Comparison of ENCODE assay signal across 8 cellular contexts in the genomic region with DNA sequence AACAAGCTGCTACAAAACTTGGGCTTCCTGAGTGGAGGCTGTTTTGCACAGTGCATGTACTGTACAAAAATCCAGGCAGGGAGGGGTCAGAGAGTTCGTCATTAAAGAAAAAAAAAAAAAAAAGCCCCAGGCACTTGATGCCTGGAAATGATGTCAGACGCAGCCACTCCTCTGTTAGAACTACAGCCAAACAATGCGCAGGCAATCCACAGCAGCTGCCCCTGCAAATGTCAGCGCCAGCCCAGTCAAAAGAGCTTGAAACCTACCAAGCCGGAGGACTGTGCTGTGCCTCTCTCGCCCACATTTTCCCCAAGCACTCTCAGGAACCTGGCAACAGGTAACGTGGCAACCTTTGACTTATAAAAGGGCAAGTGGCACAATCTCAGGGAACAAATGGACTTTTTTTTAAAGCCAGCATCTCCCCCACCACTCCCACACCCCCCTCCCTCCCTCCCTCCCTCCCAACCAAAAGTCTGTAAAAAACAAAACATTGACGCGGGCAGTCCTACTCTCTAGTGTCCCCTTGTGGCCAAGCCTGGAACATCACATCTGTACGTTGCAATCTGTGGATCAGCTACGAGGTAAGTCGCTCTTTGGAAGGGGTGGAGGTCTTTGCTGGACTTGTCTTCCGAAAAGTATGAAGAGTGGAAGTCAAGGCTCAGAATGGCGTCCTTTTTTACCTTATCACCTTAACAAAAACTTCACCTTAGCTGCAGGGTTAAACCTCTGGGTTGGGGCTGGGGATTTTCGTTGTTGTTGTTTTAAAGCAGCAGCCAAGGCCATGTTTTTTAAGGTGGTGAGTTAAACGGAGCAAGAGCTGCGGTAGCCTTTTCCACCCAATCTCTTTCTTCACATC.
DNase-seq lines count a peak whose midpoint lies in the region; ATAC-seq and TF ChIP-seq lines count a peak whose summit lies in the region.

No MANE protein-coding gene starts in this region.

- no peaks in the 10 kb centered on the region for H3K9me3 Mint-ChIP-seq in CD8-positive, alpha-beta T cell
- H3K9me3 Mint-ChIP-seq in activated CD4-positive, alpha-beta memory T cell treated with anti-CD3 and anti-CD28 coated beads for 36 hours, result no peaks in the 10 kb centered on the region

- peak; percentile 81 for ATAC-seq in CD8-positive, alpha-beta T cell
- ATAC-seq in GM19397 (IDR thresholded peaks at IDR 0.05; ENCODE audit: unreplicated experiment) (peak; percentile 73), HG03571 (IDR thresholded peaks at IDR 0.05; ENCODE audit: unreplicated experiment) (peak; percentile 38), lower lobe of right lung (peak; percentile 86 to 94)

- CTCF ChIA-PET in CD8-positive, alpha-beta T cell (lab: Charles Lee), result interaction anchor here (0.6 to 4.9 kb wide), 31 partner anchors 9 to 347 kb away, joined by 3 to 60 read pairs (median 4); partner anchors contain the start of gene TGIF1
- CTCF ChIA-PET in activated CD4-positive, alpha-beta memory T cell treated with anti-CD3 and anti-CD28 coated beads for 36 hours (lab: Charles Lee), result interaction anchor here (0.7 to 6.7 kb wide), 35 partner anchors 9 to 626 kb away, joined by 3 to 112 read pairs (median 5); no protein-coding TSS in a partner anchor

- peak; percentile 80 for TF ChIP-seq CTCF in CD8-positive, alpha-beta T cell (IDR thresholded peaks at IDR 0.05)
- TF ChIP-seq CTCF in lower lobe of right lung (IDR thresholded peaks at IDR 0.05), result peak; percentile 79

- H3K9me3 ChIP-seq in CD8-positive, alpha-beta T cell (ENCODE audit: low read length), result no peaks in the 10 kb centered on the region
- no peaks in the 10 kb centered on the region for H3K9me3 ChIP-seq in lower lobe of right lung

- H3K4me3 Mint-ChIP-seq in CD8-positive, alpha-beta T cell, result peak overlapping the region; percentile 91
- peak overlapping the region; percentile 93 for H3K4me3 Mint-ChIP-seq in activated CD4-positive, alpha-beta memory T cell treated with anti-CD3 and anti-CD28 coated beads for 36 hours

- peaks cover 14% of the 10 kb centered on the region for H3K36me3 Mint-ChIP-seq in CD8-positive, alpha-beta T cell
- H3K36me3 Mint-ChIP-seq in activated CD4-positive, alpha-beta memory T cell treated with anti-CD3 and anti-CD28 coated beads for 36 hours, result peaks cover 16% of the 10 kb centered on the region

- intact Hi-C loops in CD8-positive, alpha-beta T cell (cut with DNase I, micrococcal nuclease), result loop anchor here (1.0 to 10.0 kb wide), 14 partner anchors 10 to 939 kb away; partner anchors contain the start of genes MYL12B (in 1 of the 2) and SMCHD1 (in 1 of the 2)
- intact Hi-C loops in activated CD4-positive, alpha-beta memory T cell treated with anti-CD3 and anti-CD28 coated beads for 36 hours (cut with micrococcal nuclease), result loop anchor here (1.0 to 10.0 kb wide), 12 partner anchors 8 to 939 kb away; partner anchors contain the start of gene SMCHD1
- intact Hi-C loops in lower lobe of right lung (cut with DNase I), result loop anchor here (10.0 kb wide), 1 partner anchor 61 kb away; no protein-coding TSS in a partner anchor

- H3K27ac ChIP-seq in CD8-positive, alpha-beta T cell (ENCODE audit: low read depth, low read length), result peak overlapping the region; percentile 99
- H3K27ac ChIP-seq in lower lobe of right lung, result peak overlapping the region; percentile 96

- H3K4me1 Mint-ChIP-seq in CD8-positive, alpha-beta T cell (ENCODE audit: low read depth), result peaks cover 50% of the 10 kb centered on the region
- H3K4me1 Mint-ChIP-seq in activated CD4-positive, alpha-beta memory T cell treated with anti-CD3 and anti-CD28 coated beads for 36 hours (ENCODE audit: low read depth), result peaks cover 52% of the 10 kb centered on the region

- peak overlapping the region; percentile 67 for H3K4me3 ChIP-seq in CD8-positive, alpha-beta T cell (ENCODE audit: low read depth, low read length)
- peak overlapping the region; percentile 57 for H3K4me3 ChIP-seq in lower lobe of right lung

- no peaks in the 10 kb centered on the region for H3K27me3 Mint-ChIP-seq in CD8-positive, alpha-beta T cell (ENCODE audit: low read depth)
- H3K27me3 Mint-ChIP-seq in activated CD4-positive, alpha-beta memory T cell treated with anti-CD3 and anti-CD28 coated beads for 36 hours, result no peaks in the 10 kb centered on the region

- H3K27me3 ChIP-seq in CD8-positive, alpha-beta T cell (ENCODE audit: insufficient read depth, low read length), result no peaks in the 10 kb centered on the region
- H3K27me3 ChIP-seq in lower lobe of right lung (ENCODE audit: low read depth), result no peaks in the 10 kb centered on the region

- H3K4me1 ChIP-seq in CD8-positive, alpha-beta T cell (ENCODE audit: insufficient read depth, low read length), result peaks cover 41% of the 10 kb centered on the region
- H3K4me1 ChIP-seq in lower lobe of right lung, result peaks cover 61% of the 10 kb centered on the region

- no peaks in the 10 kb centered on the region for H3K36me3 ChIP-seq in CD8-positive, alpha-beta T cell (ENCODE audit: insufficient read depth, low read length)
- no peaks in the 10 kb centered on the region for H3K36me3 ChIP-seq in lower lobe of right lung

- POLR2A ChIA-PET in CD8-positive, alpha-beta T cell (lab: Charles Lee), result interaction anchor here (0.6 to 4.1 kb wide), 26 partner anchors 9 to 1023 kb away, joined by 3 to 63 read pairs (median 4); partner anchors contain the start of genes METTL4, MYL12A, MYL12B and NDC80
- POLR2A ChIA-PET in activated CD4-positive, alpha-beta memory T cell treated with anti-CD3 and anti-CD28 coated beads for 36 hours (lab: Charles Lee), result interaction anchor here (0.9 to 6.6 kb wide), 14 partner anchors 9 to 297 kb away, joined by 3 to 90 read pairs (median 5); partner anchors contain the start of gene TGIF1

- DNase-seq in CD8-positive, alpha-beta T cell, result peak; percentile 82 to 94 (median 88)
- DNase-seq in NCI-H748 treated with DMSO at 0.1 percent for 48 hours (lab: John Stamatoyannopoulos, UW), result peak; percentile 97
- DNase-seq in activated CD4-positive, alpha-beta memory T cell treated with anti-CD3 and anti-CD28 coated beads for 36 hours, result peak; percentile 93
- DNase-seq in ecto neural progenitor cell (ENCODE audit: low spot score), result peak; percentile 90
- DNase-seq in lower lobe of right lung, result peak; percentile 80
- DNase-seq in stimulated activated CD4-positive, alpha-beta T cell treated with anti-CD3 and anti-CD28 coated beads, TNF-alpha, amount 100 ng/mL, for 24 hours (ENCODE audit: low read depth in 3 of 3), result peak; percentile 76 to 84 (median 79)

- peak overlapping the region; percentile 99 for H3K27ac Mint-ChIP-seq in CD8-positive, alpha-beta T cell
- H3K27ac Mint-ChIP-seq in activated CD4-positive, alpha-beta memory T cell treated with anti-CD3 and anti-CD28 coated beads for 36 hours, result peak overlapping the region; percentile 100

Comparison
In these comparisons a context has a peak if more than half of its experiments do, and no peak if none do; other contexts are left out.
1. Peak in every context shown above with its lines: DNase-seq, ATAC-seq, H3K4me3 ChIP-seq and H3K27ac ChIP-seq.
2. ATAC-seq: peak in every context shown above with its lines; median percentile 90 in lower lobe of right lung; 81 in CD8-positive, alpha-beta T cell; 73 in GM19397; 38 in HG03571.